In the genomic region with DNA sequence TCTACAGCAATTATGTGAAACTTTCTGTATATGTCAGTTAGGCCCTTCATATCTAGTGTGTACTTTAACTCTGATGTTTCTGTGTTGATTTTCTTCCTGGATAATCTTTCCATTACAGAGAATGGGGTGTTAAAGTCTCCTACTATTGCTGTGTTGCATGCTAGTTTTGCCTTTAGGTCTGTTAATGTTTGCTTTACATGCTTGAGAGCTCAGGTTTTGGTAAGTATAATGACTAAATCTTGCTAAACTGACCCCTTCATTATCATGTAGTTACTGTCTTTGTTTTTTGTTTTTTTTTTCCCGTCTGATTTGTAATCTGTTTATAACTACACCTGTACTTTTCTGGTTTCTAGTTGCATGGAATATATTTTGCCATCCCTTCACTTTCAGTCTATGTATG, we compare ENCODE assay signal across 12 cellular contexts.
DNase-seq lines count a peak whose midpoint lies in the region; ATAC-seq and TF ChIP-seq lines count a peak whose summit lies in the region.
"Had no signal": no experiment of that assay in that cellular context is flagged by ENCODE, and none has a peak within 500 bp of the region (broad histone marks: within the 10 kb centered on the region; RNA-seq: fewer than 3 reads in every experiment).

No MANE protein-coding gene starts in this region.

- H3K4me2 ChIP-seq in PC-9: no peak overlapping the region

- H3K4me3 ChIP-seq in endodermal cell (ENCODE audit: low read length): peak overlapping the region; percentile 23
- H3K4me3 ChIP-seq in PC-9: no peak overlapping the region
- H3K4me3 ChIP-seq: esophagus muscularis mucosa had no signal

- no peak overlapping the region for H3K27ac Mint-ChIP-seq in endodermal cell
- H3K27ac Mint-ChIP-seq in activated T-helper 1 cell treated with anti-CD3 and anti-CD28 coated beads, Interleukin-12 subunit alpha, Interleukin-12 subunit beta, Interleukin-2, Interleukin-4 antibody, amounts not matched to agents 30 ng/mL and 10 ng/mL and 1 ng/mL, durations not matched to agents 14 hours and 24 hours and 36 hours: no peak overlapping the region

- intact Hi-C loops in PC-9 (cut with micrococcal nuclease; ENCODE audit: unreplicated experiment): no loop called here
- intact Hi-C loops in activated T-helper 1 cell treated with anti-CD3 and anti-CD28 coated beads, Interleukin-12 subunit alpha, Interleukin-12 subunit beta, Interleukin-2, Interleukin-4 antibody, amounts not matched to agents 30 ng/mL and 10 ng/mL and 1 ng/mL, durations not matched to agents 14 hours and 24 hours and 36 hours (cut with micrococcal nuclease): no loop called here

- H3K79me2 ChIP-seq in PC-9 (ENCODE audit: low read depth): no peaks in the 10 kb centered on the region
- H3K79me2 ChIP-seq: parathyroid adenoma had no signal

- no peak overlapping the region for H3K9ac ChIP-seq in endodermal cell (ENCODE audit: extremely low read depth, low read length, poor library complexity, severe bottlenecking)
- H3K9ac ChIP-seq: parathyroid adenoma had no signal

- H2AFZ ChIP-seq in PC-9: no peak overlapping the region
- H2AFZ ChIP-seq: parathyroid adenoma had no signal

- TF ChIP-seq CTCF in endodermal cell (conservative IDR thresholded peaks at IDR 0.05) (no peak), PC-9 (conservative IDR thresholded peaks at IDR 0.05) (no peak)

- peaks cover 28% of the 10 kb centered on the region for H3K4me1 Mint-ChIP-seq in endodermal cell
- H3K4me1 Mint-ChIP-seq in activated T-helper 1 cell treated with anti-CD3 and anti-CD28 coated beads, Interleukin-12 subunit alpha, Interleukin-12 subunit beta, Interleukin-2, Interleukin-4 antibody, amounts not matched to agents 30 ng/mL and 10 ng/mL and 1 ng/mL, durations not matched to agents 14 hours and 24 hours and 36 hours (ENCODE audit: low read depth): no peaks in the 10 kb centered on the region

- no TSS peak for BruUV-seq in PC-9 (replicated peaks; lab: Mats Ljungman, UMichigan)

- DNase-seq in endodermal cell (no peak), PC-9 (no peak)
- DNase-seq in activated effector memory CD4-positive, alpha-beta T cell treated with anti-CD3 and anti-CD28 coated beads, Interleukin-2, amount 50 U/mL, for 16 hours: no peak
- DNase-seq in activated T-helper 1 cell treated with anti-CD3 and anti-CD28 coated beads, Interleukin-12 subunit alpha, Interleukin-12 subunit beta, Interleukin-2, Interleukin-4 antibody, amounts not matched to agents 30 ng/mL and 10 ng/mL and 1 ng/mL, durations not matched to agents 14 hours and 24 hours and 36 hours (ENCODE audit: low spot score): no peak
- DNase-seq: NCI-H526 treated with DMSO at 0.1 percent for 48 hours, Right ventricle myocardium superior had no signal

- H3K9me3 Mint-ChIP-seq in endodermal cell: peaks cover 32% of the 10 kb centered on the region
- H3K9me3 Mint-ChIP-seq in activated T-helper 1 cell treated with anti-CD3 and anti-CD28 coated beads, Interleukin-12 subunit alpha, Interleukin-12 subunit beta, Interleukin-2, Interleukin-4 antibody, amounts not matched to agents 30 ng/mL and 10 ng/mL and 1 ng/mL, durations not matched to agents 14 hours and 24 hours and 36 hours: no peaks in the 10 kb centered on the region

- no peaks in the 10 kb centered on the region for H4K20me1 ChIP-seq in PC-9 (ENCODE audit: insufficient read depth)

- no peak overlapping the region for H3K27ac ChIP-seq in endodermal cell (ENCODE audit: low read depth, low read length)
- H3K27ac ChIP-seq in PC-9: no peak overlapping the region
- H3K27ac ChIP-seq: esophagus muscularis mucosa, parathyroid adenoma had no signal

- no peaks in the 10 kb centered on the region for H3K27me3 Mint-ChIP-seq in endodermal cell (ENCODE audit: insufficient read depth)
- H3K27me3 Mint-ChIP-seq in activated T-helper 1 cell treated with anti-CD3 and anti-CD28 coated beads, Interleukin-12 subunit alpha, Interleukin-12 subunit beta, Interleukin-2, Interleukin-4 antibody, amounts not matched to agents 30 ng/mL and 10 ng/mL and 1 ng/mL, durations not matched to agents 14 hours and 24 hours and 36 hours (ENCODE audit: insufficient read depth): no peaks in the 10 kb centered on the region

- H3K4me1 ChIP-seq in endodermal cell (ENCODE audit: control insufficient read depth, insufficient read depth, low read length) (peaks cover 8% of the 10 kb centered on the region), PC-9 (replicated peaks; ENCODE audit: insufficient read depth) (no peaks in the 10 kb centered on the region)
- H3K4me1 ChIP-seq: esophagus muscularis mucosa, parathyroid adenoma had no signal

- H3K9me3 ChIP-seq in endodermal cell (ENCODE audit: control insufficient read depth, low read length) (peaks cover 18% of the 10 kb centered on the region), PC-9 (ENCODE audit: insufficient read depth, low read depth) (no peaks in the 10 kb centered on the region; the same call in 1 of the 2 replicates)
- H3K9me3 ChIP-seq: esophagus muscularis mucosa had no signal

- no peaks in the 10 kb centered on the region for H3K27me3 ChIP-seq in endodermal cell (ENCODE audit: control insufficient read depth, insufficient read depth, low read length, poor library complexity, severe bottlenecking)
- no peaks in the 10 kb centered on the region for H3K27me3 ChIP-seq in PC-9 (ENCODE audit: insufficient read depth, low read depth)
- H3K27me3 ChIP-seq: esophagus muscularis mucosa had no signal

- WGBS in endodermal cell (ENCODE audit: insufficient coverage in 1 of 2, insufficient read length in 1 of 2), 2 experiments: no CpG with 5 or more reads among the region's 1 CpG

- no peaks in the 10 kb centered on the region for H3K9me2 ChIP-seq in PC-9 (ENCODE audit: insufficient read depth)

- CTCF ChIA-PET in PC-9 (lab: Charles Lee): no interaction called here

- POLR2A ChIA-PET in PC-9 (lab: Charles Lee; ENCODE audit: unreplicated experiment): no interaction called here

- no peak overlapping the region for H3K4me3 Mint-ChIP-seq in endodermal cell
- no peak overlapping the region for H3K4me3 Mint-ChIP-seq in activated T-helper 1 cell treated with anti-CD3 and anti-CD28 coated beads, Interleukin-12 subunit alpha, Interleukin-12 subunit beta, Interleukin-2, Interleukin-4 antibody, amounts not matched to agents 30 ng/mL and 10 ng/mL and 1 ng/mL, durations not matched to agents 14 hours and 24 hours and 36 hours

- peaks cover 4% of the 10 kb centered on the region for H3K36me3 Mint-ChIP-seq in endodermal cell (ENCODE audit: low read depth)
- H3K36me3 Mint-ChIP-seq in activated T-helper 1 cell treated with anti-CD3 and anti-CD28 coated beads, Interleukin-12 subunit alpha, Interleukin-12 subunit beta, Interleukin-2, Interleukin-4 antibody, amounts not matched to agents 30 ng/mL and 10 ng/mL and 1 ng/mL, durations not matched to agents 14 hours and 24 hours and 36 hours (ENCODE audit: low read depth): no peaks in the 10 kb centered on the region

- H3K36me3 ChIP-seq in endodermal cell (ENCODE audit: control insufficient read depth, insufficient read depth, low read length) (no peaks in the 10 kb centered on the region), PC-9 (ENCODE audit: low read depth) (no peaks in the 10 kb centered on the region)
- H3K36me3 ChIP-seq: esophagus muscularis mucosa had no signal

- peak; percentile 48 for ATAC-seq in GM18498 (IDR thresholded peaks at IDR 0.05; ENCODE audit: unreplicated experiment)
- ATAC-seq in GM21367 (IDR thresholded peaks at IDR 0.05; ENCODE audit: unreplicated experiment): peak; percentile 42
- peak; percentile 55 for ATAC-seq in HG03060 (IDR thresholded peaks at IDR 0.05; ENCODE audit: low read depth, unreplicated experiment)
- ATAC-seq in HG02885 (IDR thresholded peaks at IDR 0.05; ENCODE audit: poor library complexity, unreplicated experiment): no peak

- no peaks in the 10 kb centered on the region for H3F3A ChIP-seq in PC-9 (ENCODE audit: insufficient read depth, low read depth)
